Comparison of ENCODE assay signal across 10 cellular contexts in the genomic region with DNA sequence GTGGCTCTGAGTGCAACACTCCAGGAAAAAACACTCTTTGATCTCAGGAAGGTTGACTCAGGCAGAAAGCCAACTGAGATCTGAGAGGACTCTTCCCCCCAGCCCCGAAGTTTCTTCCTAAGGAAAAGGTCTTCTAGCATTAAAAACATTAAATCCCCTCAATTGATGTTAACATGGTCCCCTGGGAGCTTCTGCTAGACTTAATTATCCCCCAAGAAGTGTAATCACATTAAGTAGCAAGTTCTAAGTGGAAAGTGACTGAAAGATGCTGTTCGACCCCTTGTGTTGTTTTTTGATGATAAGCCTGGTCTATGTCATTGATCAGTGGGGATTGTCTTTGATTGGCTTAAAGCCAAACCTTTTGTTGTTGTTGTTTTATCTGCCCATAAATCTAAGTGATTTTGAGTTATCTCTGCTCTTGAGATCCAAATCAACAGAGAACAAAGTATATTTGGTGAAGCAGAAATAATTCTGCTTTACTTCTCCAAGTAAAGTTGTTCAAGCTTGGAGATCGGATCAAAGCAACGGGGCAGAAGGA. TPM values are rescaled to one million over a fixed set of nuclear protein-coding genes. Genes with fewer than 3 reads are reported as not detected.
DNase-seq lines count a peak whose midpoint lies in the region; ATAC-seq, FAIRE-seq and TF ChIP-seq lines count a peak whose summit lies in the region.
"Had no signal": no experiment of that assay in that cellular context is flagged by ENCODE, and none has a peak within 500 bp of the region (broad histone marks: within the 10 kb centered on the region; RNA-seq: fewer than 3 reads in every experiment).

No MANE protein-coding gene starts in this region.

- peak overlapping the region; percentile 71 for H3K4me3 ChIP-seq in RWPE2 (ENCODE audit: severe bottlenecking)
- H3K4me3 ChIP-seq in fibroblast of pulmonary artery (replicated peaks; ENCODE audit: low read depth, low read length), result peak overlapping the region; percentile 89

- DNase-seq in Calu3 (no peak), RWPE2 (ENCODE audit: low spot score) (no peak), fibroblast of pulmonary artery (ENCODE audit: low read depth) (no peak), retina (peak; percentile 22), urothelium cell line (ENCODE audit: low spot score) (no peak), OCI-M2 (lab: John Stamatoyannopoulos, UW; ENCODE audit: unreplicated experiment) (no peak), LoVo (ENCODE audit: low spot score) (no peak)
- DNase-seq in activated CD4-positive, alpha-beta T cell treated with anti-CD3 and anti-CD28 coated beads for 4 hours, result no peak
- DNase-seq: stimulated activated naive B cell treated with anti-CD40 and anti-IgM and Interleukin-4, amounts not matched to agents 10 μg/mL and 1 μg/mL and 100 μg/mL, for 72 hours had no signal

- peak overlapping the region; percentile 90 for H3K27ac Mint-ChIP-seq in Calu3 (ENCODE audit: unreplicated experiment)
- H3K27ac Mint-ChIP-seq: activated T-helper 17 cell treated with anti-CD3 and anti-CD28 coated beads, Interleukin-2, amount 50 U/mL, for 72 hours; stimulated activated naive B cell treated with anti-CD40 and anti-IgM and Interleukin-4, amounts not matched to agents 10 μg/mL and 1 μg/mL and 100 μg/mL, for 72 hours had no signal

- peaks cover 36% of the 10 kb centered on the region for H3K4me1 Mint-ChIP-seq in Calu3 (ENCODE audit: low read depth, unreplicated experiment)

- H3K4me1 ChIP-seq in RWPE2 (ENCODE audit: insufficient read depth, poor library complexity, severe bottlenecking), result peaks cover 34% of the 10 kb centered on the region

- H3K27me3 Mint-ChIP-seq in Calu3 (ENCODE audit: unreplicated experiment), result no peaks in the 10 kb centered on the region

- H3K9me3 Mint-ChIP-seq in Calu3 (ENCODE audit: low read depth, unreplicated experiment), result no peaks in the 10 kb centered on the region
- H3K9me3 Mint-ChIP-seq: activated T-helper 17 cell treated with anti-CD3 and anti-CD28 coated beads, Interleukin-2, amount 50 U/mL, for 72 hours; stimulated activated naive B cell treated with anti-CD40 and anti-IgM and Interleukin-4, amounts not matched to agents 10 μg/mL and 1 μg/mL and 100 μg/mL, for 72 hours had no signal

- H3K9me3 ChIP-seq in RWPE2 (ENCODE audit: severe bottlenecking), result no peaks in the 10 kb centered on the region

- peak overlapping the region; percentile 75 for H3K27ac ChIP-seq in RWPE2 (ENCODE audit: poor library complexity, severe bottlenecking)

- intact Hi-C loops in Calu3 (cut with micrococcal nuclease; ENCODE audit: unreplicated experiment), result loop anchor here (5.0 to 10.0 kb wide), 6 partner anchors 134 to 1306 kb away; no protein-coding TSS in a partner anchor

- peaks cover 80% of the 10 kb centered on the region for H3K36me3 Mint-ChIP-seq in Calu3 (ENCODE audit: insufficient read depth, unreplicated experiment)
- H3K36me3 Mint-ChIP-seq: stimulated activated naive B cell treated with anti-CD40 and anti-IgM and Interleukin-4, amounts not matched to agents 10 μg/mL and 1 μg/mL and 100 μg/mL, for 72 hours had no signal

- no peak for FAIRE-seq in urothelium cell line (lab: Jason Lieb, UNC)

- BruUV-seq in Calu3 (replicated peaks; lab: Mats Ljungman, UMichigan), result TSS peak; percentile 20

- peak overlapping the region; percentile 85 for H3K4me3 Mint-ChIP-seq in Calu3 (ENCODE audit: low read depth, unreplicated experiment)
- H3K4me3 Mint-ChIP-seq: activated T-helper 17 cell treated with anti-CD3 and anti-CD28 coated beads, Interleukin-2, amount 50 U/mL, for 72 hours; stimulated activated naive B cell treated with anti-CD40 and anti-IgM and Interleukin-4, amounts not matched to agents 10 μg/mL and 1 μg/mL and 100 μg/mL, for 72 hours had no signal

- CTCF ChIA-PET in Calu3 (lab: Charles Lee), result no interaction called here

- no peak for TF ChIP-seq CTCF in Calu3 (IDR thresholded peaks at IDR 0.05; ENCODE audit: unreplicated experiment)
- TF ChIP-seq CTCF in RWPE2 (IDR thresholded peaks at IDR 0.05; ENCODE audit: poor library complexity, severe bottlenecking), result no peak
- TF ChIP-seq CTCF in fibroblast of pulmonary artery (IDR thresholded peaks at IDR 0.05; ENCODE audit: low read length, missing control alignments), result no peak

- no peaks in the 10 kb centered on the region for H3K27me3 ChIP-seq in RWPE2 (ENCODE audit: insufficient read depth, poor library complexity, severe bottlenecking)

- no peak for ATAC-seq in RWPE2 (ENCODE audit: low read depth)

- peaks cover 66% of the 10 kb centered on the region for H3K36me3 ChIP-seq in RWPE2 (ENCODE audit: low read depth)

RNA-seq across cellular contexts. Expression of gene NRP1, which starts 3.4 kb away (rescaled TPM):
- 96.3 and 99.1 TPM in 2 replicates for total RNA-seq in Calu3 (2022)
